Comparison of ENCODE assay signal across 8 cellular contexts in the genomic region with DNA sequence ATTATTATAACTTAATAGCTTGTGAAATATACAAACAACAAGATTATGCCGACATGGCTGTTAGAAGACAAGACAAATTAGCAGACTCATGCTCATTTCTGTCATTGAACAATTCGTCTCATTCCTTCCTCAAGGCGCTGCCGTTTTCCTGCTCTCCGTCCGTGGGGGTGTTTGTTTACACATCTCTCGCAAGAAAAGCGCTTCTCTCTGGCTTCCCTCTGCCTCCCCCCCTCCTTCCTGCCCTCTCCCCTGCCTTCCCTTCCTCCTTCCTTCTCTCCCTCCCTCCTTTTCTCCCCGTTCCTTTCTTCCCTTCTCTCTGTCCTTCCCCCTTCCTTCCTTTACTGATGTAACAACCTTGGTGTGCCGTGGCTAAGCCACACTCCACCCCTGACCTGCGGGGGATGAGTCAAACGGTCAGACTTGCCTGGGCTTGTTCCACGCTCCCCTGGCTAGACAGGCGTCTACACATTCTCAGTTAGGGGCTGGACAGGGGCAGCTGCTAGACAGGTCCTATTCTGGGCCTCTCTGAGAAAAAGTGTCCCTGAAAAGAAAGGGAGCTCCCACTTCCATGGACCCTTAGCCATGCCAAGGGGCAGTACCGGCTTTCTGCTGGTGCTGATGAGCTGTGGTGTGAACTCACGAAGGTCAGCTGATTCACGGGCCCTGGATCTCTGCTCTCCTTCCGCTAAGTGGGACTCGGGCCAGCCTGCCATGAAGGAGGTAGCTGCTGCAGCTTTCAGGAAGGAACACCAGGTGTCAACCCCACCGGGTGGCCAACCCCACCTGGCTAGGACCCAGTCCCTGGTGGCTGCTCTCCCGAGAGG. TPM values are rescaled to one million over a fixed set of nuclear protein-coding genes. Genes with fewer than 3 reads are reported as not detected.
DNase-seq lines count a peak whose midpoint lies in the region; ATAC-seq and TF ChIP-seq lines count a peak whose summit lies in the region.

No MANE protein-coding gene starts in this region.

- H4K20me1 ChIP-seq in BLaER1: no peaks in the 10 kb centered on the region

- no peaks in the 10 kb centered on the region for H3K36me3 Mint-ChIP-seq in T-helper 1 cell treated with Interleukin-12 subunit alpha and Interleukin-12 subunit beta and Interleukin-4 antibody, amounts not matched to agents 30 μg/mL and 1 μg/mL, for 36 hours (ENCODE audit: low read depth)

- WGBS in psoas muscle, 3 donors: 25 to 28% (median 27%) methylated on average over 21 of the region's 21 CpGs

- DNase-seq in HT1080 (ENCODE audit: low read depth) (peak; percentile 94), fibroblast of the aortic adventitia (ENCODE audit: low read depth) (peak; percentile 90), psoas muscle (peak in 1 of 2 donors; percentile 65), NCI-H1930 (lab: John Stamatoyannopoulos, UW) (no peak)

- H3K27me3 ChIP-seq in BLaER1: peaks cover 18% of the 10 kb centered on the region
- peaks cover 0 to 6% (median 0%) of the 10 kb centered on the region in 3 donors for H3K27me3 ChIP-seq in psoas muscle (ENCODE audit: insufficient read depth in 3 of 3, low read length in 2 of 3)

- H3K4me1 Mint-ChIP-seq in T-helper 1 cell treated with Interleukin-12 subunit alpha and Interleukin-12 subunit beta and Interleukin-4 antibody, amounts not matched to agents 30 μg/mL and 1 μg/mL, for 36 hours (ENCODE audit: low read depth): peaks cover 7% of the 10 kb centered on the region

- peak overlapping the region; percentile 67 for H3K4me3 Mint-ChIP-seq in T-helper 1 cell treated with Interleukin-12 subunit alpha and Interleukin-12 subunit beta and Interleukin-4 antibody, amounts not matched to agents 30 μg/mL and 1 μg/mL, for 36 hours

- H3K27ac ChIP-seq in BLaER1 (peak overlapping the region; percentile 53; the same call in 1 of the 2 replicates), psoas muscle (no peak overlapping the region)

- ATAC-seq in GM19043 (IDR thresholded peaks at IDR 0.05; ENCODE audit: low read depth, unreplicated experiment) (peak; percentile 85), psoas muscle (peak; percentile 67 to 86 (median 70)), GM21515 (IDR thresholded peaks at IDR 0.05; ENCODE audit: unreplicated experiment) (no peak)

- no peaks in the 10 kb centered on the region for H3K9me3 ChIP-seq in BLaER1
- no peaks in the 10 kb centered on the region for H3K9me3 ChIP-seq in psoas muscle

- peak overlapping the region; percentile 63 for H3K4me2 ChIP-seq in BLaER1

- H3K4me3 ChIP-seq in BLaER1: no peak overlapping the region
- H3K4me3 ChIP-seq in fibroblast of the aortic adventitia (ENCODE audit: low read depth, low read length): no peak overlapping the region
- no peak overlapping the region for H3K4me3 ChIP-seq in psoas muscle

- H3K27me3 Mint-ChIP-seq in T-helper 1 cell treated with Interleukin-12 subunit alpha and Interleukin-12 subunit beta and Interleukin-4 antibody, amounts not matched to agents 30 μg/mL and 1 μg/mL, for 36 hours (ENCODE audit: low read depth): peaks cover 13% of the 10 kb centered on the region

- TF ChIP-seq CTCF in fibroblast of the aortic adventitia (IDR thresholded peaks at IDR 0.05; ENCODE audit: insufficient read depth, low read length) (peak; percentile 33), psoas muscle (IDR thresholded peaks at IDR 0.05) (no peak)

- intact Hi-C loops in psoas muscle (cut with DNase I): loop anchor here in 1 of 2 donors (10.0 kb wide), 1 partner anchor 78 kb away; no protein-coding TSS in a partner anchor

- no peak overlapping the region for H3K9ac ChIP-seq in BLaER1

- peak overlapping the region; percentile 81 for H3K27ac Mint-ChIP-seq in T-helper 1 cell treated with Interleukin-12 subunit alpha and Interleukin-12 subunit beta and Interleukin-4 antibody, amounts not matched to agents 30 μg/mL and 1 μg/mL, for 36 hours

- peaks cover 19% of the 10 kb centered on the region for H3K4me1 ChIP-seq in BLaER1
- no peaks in the 10 kb centered on the region for H3K4me1 ChIP-seq in psoas muscle

- no peaks in the 10 kb centered on the region for H3K36me3 ChIP-seq in BLaER1
- H3K36me3 ChIP-seq in psoas muscle (ENCODE audit: insufficient read depth in 1 of 2, low read depth in 1 of 2): no peaks in the 10 kb centered on the region

- H3K9me3 Mint-ChIP-seq in T-helper 1 cell treated with Interleukin-12 subunit alpha and Interleukin-12 subunit beta and Interleukin-4 antibody, amounts not matched to agents 30 μg/mL and 1 μg/mL, for 36 hours: no peaks in the 10 kb centered on the region

RNA-seq across cellular contexts. Expression of a gene that starts 32.0 kb away (rescaled TPM):
- total RNA-seq in HT1080 (2014; rRNA removed; shearing (Covaris generic)): 58.7 and 64.9 TPM in 2 replicates
- polyA plus RNA-seq in HT1080 (2015; cell fraction: cytosol; rRNA removed): 62.5 and 69.3 TPM in 2 replicates
- polyA plus RNA-seq in HT1080 (2015; cell fraction: nucleus; rRNA removed): 121 and 139 TPM in 2 replicates
- total RNA-seq in fibroblast of the aortic adventitia (ENCODE audit: low replicate concordance) (51.5 and 119 TPM in 2 replicates), psoas muscle (10 to 100 TPM; 13.5 to 22.6 (median 19.5) TPM)
- polyA plus RNA-seq in psoas muscle: 10 to 100 TPM; 12.2 to 29.8 (median 26.3) TPM

Comparison
In these comparisons a context has a peak if more than half of its experiments do, and no peak if none do; other contexts are left out.
1. DNase-seq: peak in HT1080 (single experiment) and fibroblast of the aortic adventitia (single experiment); none in NCI-H1930 (0 of 2).